Comparison of ENCODE assay signal across 8 cellular contexts in genomic region chr12:2267624-2268477, GRCh38.
DNase-seq lines count a peak whose midpoint lies in the region; ATAC-seq, FAIRE-seq and TF ChIP-seq lines count a peak whose summit lies in the region.

No MANE protein-coding gene starts in this region.

- H3K9me3 ChIP-seq in muscle layer of duodenum (ENCODE audit: control insufficient read depth in 1 of 2, low read length in 2 of 2) (no peaks in the 10 kb centered on the region), pancreas (no peaks in the 10 kb centered on the region)

- FAIRE-seq in pancreas (lab: Jason Lieb, UNC), result no peak

- intact Hi-C loops in pancreas (cut with DNase I), result no loop called here

- no peak for TF ChIP-seq CTCF in pancreas (IDR thresholded peaks at IDR 0.05)

- H3K36me3 ChIP-seq in muscle layer of duodenum (ENCODE audit: control insufficient read depth in 1 of 2, insufficient read depth in 2 of 2, low read length in 2 of 2) (peaks cover 0 to 4% of the 10 kb centered on the region in 2 donors), pancreas (no peaks in the 10 kb centered on the region)

- ATAC-seq in GM18502 (IDR thresholded peaks at IDR 0.05; ENCODE audit: poor library complexity, unreplicated experiment), result no peak
- no peak for ATAC-seq in pancreas

- WGBS in pancreas, 2 donors, result 25% methylated on average over 13 of the region's 13 CpGs

- H3K27me3 ChIP-seq in muscle layer of duodenum (ENCODE audit: low read depth, low read length) (no peaks in the 10 kb centered on the region), pancreas (no peaks in the 10 kb centered on the region)

- H3K4me1 ChIP-seq in muscle layer of duodenum (ENCODE audit: control insufficient read depth in 1 of 2, insufficient read depth in 2 of 2, low read length in 2 of 2) (peaks cover 0 to 38% of the 10 kb centered on the region in 2 donors), pancreas (no peaks in the 10 kb centered on the region)

- H3K27ac ChIP-seq in cingulate gyrus (ENCODE audit: low read depth, low read length) (peak overlapping the region; percentile 76), muscle layer of duodenum (ENCODE audit: low read length) (peak overlapping the region; percentile 67), pancreas (no peak overlapping the region)

- DNase-seq in A172 (ENCODE audit: low spot score) (peak; percentile 64), LHCN-M2 (ENCODE audit: low read depth) (peak; percentile 72), NCI-H2196 treated with DMSO at 0.1 percent for 48 hours (lab: John Stamatoyannopoulos, UW; ENCODE audit: unreplicated experiment) (no peak), pancreas (no peak), NCI-H1930 (lab: John Stamatoyannopoulos, UW) (no peak)

- H3K4me3 ChIP-seq in muscle layer of duodenum (ENCODE audit: low read depth in 1 of 2, low read length in 2 of 2) (no peak overlapping the region), pancreas (no peak overlapping the region)

Comparison
In these comparisons a context has a peak if more than half of its experiments do, and no peak if none do; other contexts are left out.
1. DNase-seq: peak in A172 (single experiment) and LHCN-M2 (single experiment); none in NCI-H2196 treated with DMSO at 0.1 percent for 48 hours (single experiment), pancreas (0 of 6) and NCI-H1930 (0 of 2).
2. H3K27ac ChIP-seq: peak in cingulate gyrus (single experiment) and muscle layer of duodenum (single experiment); none in pancreas (0 of 4).